Comparison of ENCODE assay signal across 9 cellular contexts in genomic region chrX:71181558-71181909, GRCh38. TPM values are rescaled to one million over a fixed set of nuclear protein-coding genes. Genes with fewer than 3 reads are reported as not detected.
DNase-seq lines count a peak whose midpoint lies in the region; ATAC-seq and TF ChIP-seq lines count a peak whose summit lies in the region.
"Had no signal": no experiment of that assay in that cellular context is flagged by ENCODE, and none has a peak within 500 bp of the region (broad histone marks: within the 10 kb centered on the region; RNA-seq: fewer than 3 reads in every experiment).

No MANE protein-coding gene starts in this region.

- no peaks in the 10 kb centered on the region for H3K36me3 ChIP-seq in Peyer's patch

- ATAC-seq in GM18861 (IDR thresholded peaks at IDR 0.05; ENCODE audit: unreplicated experiment), result peak; percentile 23
- ATAC-seq in HG02763 (IDR thresholded peaks at IDR 0.05; ENCODE audit: unreplicated experiment), result peak; percentile 40

- no peaks in the 10 kb centered on the region for H3K27me3 ChIP-seq in Peyer's patch

- no peak for TF ChIP-seq CTCF in Peyer's patch (IDR thresholded peaks at IDR 0.05)

- no peak for TF ChIP-seq POLR2A in Peyer's patch (IDR thresholded peaks at IDR 0.05)

- peak overlapping the region; percentile 80 to 90 (median 88) for H3K27ac ChIP-seq in Peyer's patch
- peak overlapping the region; percentile 55 for H3K27ac ChIP-seq in adipose tissue (ENCODE audit: low read depth, low read length)
- H3K27ac ChIP-seq: epithelial cell of prostate had no signal

- peak overlapping the region; percentile 41 to 54 (median 49) for H3K4me3 ChIP-seq in Peyer's patch

- no peaks in the 10 kb centered on the region for H3K9me3 Mint-ChIP-seq in immature natural killer cell

- peak overlapping the region; percentile 97 to 99 (median 99) for H3K27ac Mint-ChIP-seq in immature natural killer cell

- H3K9me3 ChIP-seq in Peyer's patch, result no peaks in the 10 kb centered on the region

- WGBS in adipose tissue, 3 donors, result 2 to 36% (median 2%) methylated on average over 10 of the region's 10 CpGs

- peaks cover 6 to 12% (median 8%) of the 10 kb centered on the region in 3 donors for H3K27me3 Mint-ChIP-seq in immature natural killer cell (ENCODE audit: low read depth in 3 of 3)

- H3K4me1 ChIP-seq in Peyer's patch, result no peaks in the 10 kb centered on the region

- peaks cover 11 to 12% of the 10 kb centered on the region in 2 donors for H3K4me1 Mint-ChIP-seq in immature natural killer cell

- DNase-seq in Peyer's patch (peak in 2 of 3 donors; percentile 40 to 59), immature natural killer cell (no peak), epidermal melanocyte (ENCODE audit: insufficient read length, low spot score) (no peak), SHP77 treated with DMSO at 0.1 percent for 48 hours (lab: John Stamatoyannopoulos, UW) (no peak)
- DNase-seq in stimulated activated CD4-positive, alpha-beta T cell treated with anti-CD3 and anti-CD28 coated beads, Interleukin-4, amount 100 ng/mL, for 4 hours, result peak; percentile 39 to 45

- peaks cover 0 to 3% (median 0%) of the 10 kb centered on the region in 3 donors for H3K36me3 Mint-ChIP-seq in immature natural killer cell

- H3K4me3 Mint-ChIP-seq in immature natural killer cell, result peak overlapping the region; percentile 91 to 97 (median 96)

RNA-seq across cellular contexts. Expression of gene NLGN3, which starts 36.9 kb away (rescaled TPM):
- total RNA-seq in Peyer's patch, result 1 to 10 TPM in 2 of 4 donors, not detected in 2; 1.1 to 1.6 TPM
- polyA plus RNA-seq in adipose tissue (under 1 TPM; 0.15 to 0.67 (median 0.49) TPM), immature natural killer cell (under 1 TPM in 2 of 3 donors, not detected in 1; 0.07 to 0.08 TPM)

RNA-seq across cellular contexts. Expression of gene GJB1, which starts 41.5 kb away (rescaled TPM):
- total RNA-seq in Peyer's patch, result 10 to 100 TPM in 3 of 4 donors, 1 to 10 TPM in 1; 2.5 to 98.4 (median 65.5) TPM
- 100 to 1,000 TPM in 1 of 3 donors, 1 to 10 TPM in 2; 1.0 to 102 (median 1.8) TPM for polyA plus RNA-seq in adipose tissue
- not detected for polyA plus RNA-seq in immature natural killer cell

Comparison
In these comparisons a context has a peak if more than half of its experiments do, and no peak if none do; other contexts are left out.
1. DNase-seq: peak in Peyer's patch (2 of 3) and stimulated activated CD4-positive, alpha-beta T cell treated with anti-CD3 and anti-CD28 coated beads, Interleukin-4, amount 100 ng/mL, for 4 hours (2 of 2); none in immature natural killer cell (0 of 3), epidermal melanocyte (single experiment) and SHP77 treated with DMSO at 0.1 percent for 48 hours (single experiment).